10 cellular contexts compared by ENCODE assay signal in the genomic region with DNA sequence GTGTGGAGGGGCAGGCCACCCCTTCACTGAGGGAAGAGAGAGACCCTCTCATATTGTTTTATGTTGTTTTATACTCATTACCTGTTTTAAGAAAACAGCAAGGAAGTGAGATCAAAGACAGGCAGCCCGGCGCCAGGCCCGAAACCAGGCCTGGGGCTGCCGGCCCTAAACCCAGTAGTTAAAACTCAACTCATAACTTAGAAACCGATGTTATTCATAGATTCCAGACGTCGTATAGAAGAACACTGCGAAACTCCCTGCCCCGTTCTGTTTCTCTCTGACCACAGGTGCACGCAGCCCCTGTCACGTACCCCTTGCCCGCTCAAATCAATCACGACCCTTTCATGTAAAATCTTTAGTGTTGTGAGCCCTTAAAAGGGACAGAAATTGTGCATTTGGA. TPM values are rescaled to one million over a fixed set of nuclear protein-coding genes. Genes with fewer than 3 reads are reported as not detected.
"Had no signal": no experiment of that assay in that cellular context is flagged by ENCODE, and none has a peak within 500 bp of the region (broad histone marks: within the 10 kb centered on the region; RNA-seq: fewer than 3 reads in every experiment).

No MANE protein-coding gene starts in this region.

RNA-seq across cellular contexts. Expression of gene CRLF2, which starts 40.5 kb away (rescaled TPM):
- total RNA-seq: adrenal gland, astrocyte, body of pancreas, cardiac septum, K562, MCF 10A, PC-3, Peyer's patch, SJSA1 had no signal
- polyA plus RNA-seq: adrenal gland, K562, SK-N-SH had no signal
